In the genomic region with DNA sequence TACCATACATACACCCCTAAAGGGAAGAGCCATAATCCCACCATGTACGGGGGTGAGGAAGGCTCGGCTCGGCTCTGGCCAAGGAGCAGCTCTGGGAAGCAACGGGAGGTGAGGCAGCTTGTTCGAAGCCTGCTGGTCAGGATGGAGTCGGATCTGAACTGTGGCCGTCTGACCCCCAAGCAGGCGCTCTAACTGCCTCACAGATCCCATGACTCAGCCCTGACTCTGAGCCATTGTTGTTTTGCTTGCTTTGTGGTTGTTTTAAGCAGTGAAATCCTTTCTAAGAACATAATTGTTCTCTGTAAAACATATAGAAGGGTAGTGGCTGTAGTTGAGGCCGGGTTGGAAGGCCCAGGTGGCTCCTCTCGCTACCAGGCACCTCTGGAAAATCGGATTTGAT, we compare ENCODE assay signal across 17 cellular contexts. TPM values are rescaled to one million over a fixed set of nuclear protein-coding genes. Genes with fewer than 3 reads are reported as not detected.
DNase-seq lines count a peak whose midpoint lies in the region; ATAC-seq, FAIRE-seq and TF ChIP-seq lines count a peak whose summit lies in the region.
"Had no signal": no experiment of that assay in that cellular context is flagged by ENCODE, and none has a peak within 500 bp of the region (broad histone marks: within the 10 kb centered on the region; RNA-seq: fewer than 3 reads in every experiment).

No MANE protein-coding gene starts in this region.

- no peaks in the 10 kb centered on the region for H3K9me3 ChIP-seq in HepG2 (ENCODE audit: low read length)
- no peaks in the 10 kb centered on the region for H3K9me3 ChIP-seq in right lobe of liver
- H3K9me3 ChIP-seq in ovary = no peaks in the 10 kb centered on the region
- H3K9me3 ChIP-seq in spleen = no peaks in the 10 kb centered on the region
- H3K9me3 ChIP-seq: A549 had no signal

- H3K27ac ChIP-seq in HepG2 (ENCODE audit: extremely low read length, insufficient read depth, low read length) (no peak overlapping the region), right lobe of liver (no peak overlapping the region), ovary (no peak overlapping the region), spleen (no peak overlapping the region)

- in situ Hi-C loops in HepG2 (cut with HindIII; ENCODE audit: extremely low pct_ligation_motif_present, low pct_unique_long_range_greater_than_20kb) = no loop called here

- TF ChIP-seq EP300 in HepG2 (IDR thresholded peaks at IDR 0.05; ENCODE audit: low read depth in 2 of 2, low read length in 2 of 2) (no peak), HepG2 (CRISPR knock-in tag; IDR thresholded peaks at IDR 0.05; ENCODE audit: borderline replicate concordance) (no peak), ovary (IDR thresholded peaks at IDR 0.05) (no peak)

- CTCF ChIA-PET in HepG2 (lab: Yijun Ruan, JAX; ENCODE audit: low intra/inter-chr PET ratio, low total read pairs) = no interaction called here

- TF ChIP-seq RAD21 in HepG2 (CRISPR knock-in tag; IDR thresholded peaks at IDR 0.05) = no peak

- BruUV-seq in HepG2 (replicated peaks; lab: Mats Ljungman, UMichigan) = no TSS peak

- WGBS in HepG2 (ENCODE audit: low lambda C conversion rate) = 68% methylated on average over 11 of the region's 11 CpGs
- 71% methylated on average over 3 of the region's 11 CpGs for WGBS in right lobe of liver (ENCODE audit: insufficient coverage, low coverage, low lambda C conversion rate, missing lambda C conversion rate)
- WGBS in ovary, 3 donors = 76 to 88% (median 80%) methylated on average over 11 of the region's 11 CpGs
- WGBS in spleen, 5 donors = 83 to 92% (median 87%) methylated on average over 11 of the region's 11 CpGs

- no peak overlapping the region for H2AFZ ChIP-seq in HepG2 (ENCODE audit: low read length)

- peak; percentile 15; the same call in 1 of the 3 replicates for ATAC-seq in HepG2
- ATAC-seq in right lobe of liver = no peak
- ATAC-seq: A549 had no signal

- no peak overlapping the region for H3K9ac ChIP-seq in HepG2 (ENCODE audit: insufficient read depth, low read depth, low read length)

- TF ChIP-seq CTCF in HepG2 (CRISPR knock-in tag; IDR thresholded peaks at IDR 0.05) (no peak), right lobe of liver (IDR thresholded peaks at IDR 0.05) (no peak), ovary (IDR thresholded peaks at IDR 0.05) (no peak), spleen (IDR thresholded peaks at IDR 0.05 in 8 of 11, conservative IDR thresholded peaks at IDR 0.05 in 3 of 11) (no peak)

- no peaks in the 10 kb centered on the region for H3K79me2 ChIP-seq in HepG2 (ENCODE audit: insufficient read depth, low read length)

- H3K36me3 ChIP-seq in HepG2 (replicated peaks in 1 of 2; ENCODE audit: control insufficient read depth in 1 of 2, insufficient read depth in 2 of 2, low read length in 2 of 2) (0 out of 5 replicates have a peak, but pooled peaks cover 0 to 4% of the 10 kb centered on the region in 2 experiments), right lobe of liver (no peaks in the 10 kb centered on the region), ovary (no peaks in the 10 kb centered on the region), spleen (no peaks in the 10 kb centered on the region)

- no peak overlapping the region for H3K4me2 ChIP-seq in HepG2 (ENCODE audit: low read depth, low read length)
- H3K4me2 ChIP-seq: A549 had no signal

- intact Hi-C loops in HepG2 (cut with micrococcal nuclease; ENCODE audit: unreplicated experiment) = no loop called here
- intact Hi-C loops in right lobe of liver (cut with DNase I) = no loop called here
- intact Hi-C loops in ovary (cut with DNase I) = no loop called here
- intact Hi-C loops in spleen (cut with DNase I; ENCODE audit: low total_unique reads) = no loop called here

- no peak for DNase-seq in HepG2 (ENCODE audit: low spot score)
- no peak for DNase-seq in right lobe of liver
- peak; percentile 84 for DNase-seq in astrocyte of the hippocampus (ENCODE audit: low read depth, low spot score)
- peak; percentile 88 for DNase-seq in hepatic stellate cell (ENCODE audit: low spot score)
- no peak for DNase-seq in ovary
- no peak for DNase-seq in NK-92 (lab: John Stamatoyannopoulos, UW; ENCODE audit: unreplicated experiment)
- DNase-seq in spleen = no peak
- no peak for DNase-seq in OCI-M2 (lab: John Stamatoyannopoulos, UW; ENCODE audit: unreplicated experiment)
- DNase-seq: activated CD8-positive, alpha-beta memory T cell treated with anti-CD3 and anti-CD28 coated beads, Interleukin-2, amount 50 U/mL, for 48 hours; anterior cingulate cortex; DMS79 treated with DMSO at 0.1 percent for 48 hours; erythroblast; NCI-H1694; OCI-M1; stimulated activated CD4-positive, alpha-beta T cell treated with anti-CD3 and anti-CD28 coated beads, Interleukin-4, amount 100 ng/mL, for 1 hour; T-helper 9 cell had no signal

- H3K4me3 ChIP-seq in HepG2 (replicated peaks in 1 of 3; ENCODE audit: insufficient read depth in 1 of 3, low read depth in 2 of 3, low read length in 3 of 3) (no peak overlapping the region), right lobe of liver (no peak overlapping the region), ovary (no peak overlapping the region), spleen (no peak overlapping the region)
- H3K4me3 ChIP-seq: A549 had no signal

- H4K20me1 ChIP-seq in HepG2 (ENCODE audit: insufficient read depth, low read length) = no peaks in the 10 kb centered on the region

- FAIRE-seq in HepG2 (lab: Jason Lieb, UNC) = no peak
- FAIRE-seq: A549 had no signal

- H3K4me1 ChIP-seq in HepG2 (ENCODE audit: insufficient read depth, low read length) = peaks cover 24% of the 10 kb centered on the region
- H3K4me1 ChIP-seq in right lobe of liver = no peaks in the 10 kb centered on the region
- H3K4me1 ChIP-seq in ovary (ENCODE audit: insufficient read depth) = no peaks in the 10 kb centered on the region
- H3K4me1 ChIP-seq in spleen = peaks cover 0 to 7% (median 0%) of the 10 kb centered on the region in 6 donors

- TF ChIP-seq POLR2A in HepG2 (IDR thresholded peaks at IDR 0.05; ENCODE audit: insufficient read depth in 1 of 2, low read depth in 2 of 2, low read length in 2 of 2) = no peak
- TF ChIP-seq POLR2A in right lobe of liver (IDR thresholded peaks at IDR 0.05) = no peak
- TF ChIP-seq POLR2A in ovary (IDR thresholded peaks at IDR 0.05) = no peak
- no peak for TF ChIP-seq POLR2A in spleen (IDR thresholded peaks at IDR 0.05)

- POLR2A ChIA-PET in HepG2 (lab: Yijun Ruan, JAX) = no interaction called here

- H3K27me3 ChIP-seq in HepG2 (ENCODE audit: control insufficient read depth in 1 of 2, insufficient read depth in 2 of 2, low read length in 2 of 2) (no peaks in the 10 kb centered on the region), right lobe of liver (no peaks in the 10 kb centered on the region), ovary (no peaks in the 10 kb centered on the region), spleen (replicated peaks in 1 of 7) (no peaks in the 10 kb centered on the region)

RNA-seq across cellular contexts. Expression of gene C6orf132, which starts 10.9 kb away (rescaled TPM):
- total RNA-seq in HepG2 (2016; rRNA removed; fragmentation: Illumina TruSeq; extraction: Trizol) (1.5 and 3.0 TPM in 2 replicates), right lobe of liver (under 1 TPM; 0.07 to 0.74 (median 0.34) TPM), ovary (10 to 100 TPM in 1 of 7 donors, 1 to 10 TPM in 3, under 1 TPM in 3; 0.05 to 14.1 (median 1.1) TPM), spleen (under 1 TPM in 4 of 7 donors, not detected in 3; 0.05 to 0.27 (median 0.19) TPM)
- 3.8 and 6.3 TPM in 2 replicates for total RNA-seq in HepG2 (2016; cell fraction: cytosol; rRNA removed; fragmentation: Illumina TruSeq; extraction: Trizol; ENCODE audit: low read depth)
- total RNA-seq in HepG2 (2016; cell fraction: insoluble cytoplasmic fraction; rRNA removed; fragmentation: Illumina TruSeq; extraction: Trizol) = 1.5 and 2.5 TPM in 2 replicates
- total RNA-seq in HepG2 (2016; cell fraction: membrane; rRNA removed; fragmentation: Illumina TruSeq; extraction: Trizol) = 5.3 and 6.4 TPM in 2 replicates
- 0.78 and 1.4 TPM in 2 replicates for total RNA-seq in HepG2 (2016; cell fraction: nucleus; rRNA removed; fragmentation: Illumina TruSeq; extraction: Trizol)
- polyA plus RNA-seq in HepG2 (2011; rRNA removed) (0.78 and 0.85 TPM in 2 replicates), ovary (1 to 10 TPM in 1 of 2 donors, under 1 TPM in 1; 0.34 to 3.0 TPM), spleen (under 1 TPM; 0.11 to 0.17 (median 0.13) TPM)
- 0.46 and 0.76 TPM in 2 replicates for polyA plus RNA-seq in HepG2 (2011; cell fraction: cytosol; rRNA removed)
- polyA plus RNA-seq in HepG2 (2011; cell fraction: nucleus; rRNA removed) = 0.88 and 1.0 TPM in 2 replicates
- 0.83 and 1.1 TPM in 2 replicates for polyA plus RNA-seq in HepG2 (2012)
- polyA plus RNA-seq in HepG2 (2016; cell fraction: cytosol; fragmentation: Illumina TruSeq; extraction: Trizol; ENCODE audit: low read depth) = 7.0 and 9.3 TPM in 2 replicates
- polyA plus RNA-seq in HepG2 (2016; cell fraction: insoluble cytoplasmic fraction; fragmentation: Illumina TruSeq; extraction: Trizol; ENCODE audit: low read depth) = 1.6 and 3.8 TPM in 2 replicates
- 6.1 and 6.6 TPM in 2 replicates for polyA plus RNA-seq in HepG2 (2016; cell fraction: membrane; fragmentation: Illumina TruSeq; extraction: Trizol; ENCODE audit: low read depth)
- 1.1 and 1.6 TPM in 2 replicates for polyA plus RNA-seq in HepG2 (2016; cell fraction: nucleus; fragmentation: Illumina TruSeq; extraction: Trizol; ENCODE audit: insufficient read depth, low read depth)
- polyA minus RNA-seq in HepG2 (2011; rRNA and poly(A)+ RNA removed; ENCODE audit: low replicate concordance) = 0.30 and 0.56 TPM in 2 replicates
- 0.97 TPM in 1 of 2 replicates, not detected in the other for polyA minus RNA-seq in HepG2 (2011; cell fraction: cytosol; rRNA and poly(A)+ RNA removed)
- 0.50 and 0.64 TPM in 2 replicates for polyA minus RNA-seq in HepG2 (2011; cell fraction: nucleus; rRNA and poly(A)+ RNA removed)

RNA-seq across cellular contexts. Expression of gene GUCA1A, which starts 41.6 kb away (rescaled TPM):
- total RNA-seq in HepG2 (2016; rRNA removed; fragmentation: Illumina TruSeq; extraction: Trizol) = not detected in 2 replicates
- total RNA-seq in HepG2 (2016; cell fraction: cytosol; rRNA removed; fragmentation: Illumina TruSeq; extraction: Trizol; ENCODE audit: low read depth) = not detected in 2 replicates
- not detected in 2 replicates for total RNA-seq in HepG2 (2016; cell fraction: insoluble cytoplasmic fraction; rRNA removed; fragmentation: Illumina TruSeq; extraction: Trizol)
- total RNA-seq in HepG2 (2016; cell fraction: membrane; rRNA removed; fragmentation: Illumina TruSeq; extraction: Trizol) = not detected in 2 replicates
- not detected in 2 replicates for total RNA-seq in HepG2 (2016; cell fraction: nucleus; rRNA removed; fragmentation: Illumina TruSeq; extraction: Trizol)
- not detected in 2 replicates for polyA plus RNA-seq in HepG2 (2011; rRNA removed)
- not detected in 2 replicates for polyA plus RNA-seq in HepG2 (2011; cell fraction: cytosol; rRNA removed)
- not detected in 2 replicates for polyA plus RNA-seq in HepG2 (2011; cell fraction: nucleus; rRNA removed)
- not detected in 2 replicates for polyA plus RNA-seq in HepG2 (2012)
- polyA plus RNA-seq in HepG2 (2016; cell fraction: cytosol; fragmentation: Illumina TruSeq; extraction: Trizol; ENCODE audit: low read depth) = not detected in 2 replicates
- polyA plus RNA-seq in HepG2 (2016; cell fraction: insoluble cytoplasmic fraction; fragmentation: Illumina TruSeq; extraction: Trizol; ENCODE audit: low read depth) = not detected in 2 replicates
- polyA plus RNA-seq in HepG2 (2016; cell fraction: membrane; fragmentation: Illumina TruSeq; extraction: Trizol; ENCODE audit: low read depth) = not detected in 2 replicates
- polyA plus RNA-seq in HepG2 (2016; cell fraction: nucleus; fragmentation: Illumina TruSeq; extraction: Trizol; ENCODE audit: insufficient read depth, low read depth) = not detected in 2 replicates
- polyA minus RNA-seq in HepG2 (2011; rRNA and poly(A)+ RNA removed; ENCODE audit: low replicate concordance) = not detected in 2 replicates
- not detected in 2 replicates for polyA minus RNA-seq in HepG2 (2011; cell fraction: cytosol; rRNA and poly(A)+ RNA removed)
- polyA minus RNA-seq in HepG2 (2011; cell fraction: nucleus; rRNA and poly(A)+ RNA removed) = not detected in 2 replicates
- not detected for total RNA-seq in right lobe of liver
- total RNA-seq in ovary = not detected
- under 1 TPM in 1 of 2 donors, not detected in 1; 0.06 TPM for polyA plus RNA-seq in ovary
- not detected for total RNA-seq in spleen
- polyA plus RNA-seq in spleen = under 1 TPM in 1 of 3 donors, not detected in 2; 0.11 TPM
- polyA plus RNA-seq: A549 had no signal

Comparison
In these comparisons a context has a peak if more than half of its experiments do, and no peak if none do; other contexts are left out.
1. DNase-seq: peak in astrocyte of the hippocampus (single experiment) and hepatic stellate cell (single experiment); none in HepG2 (single experiment), right lobe of liver (0 of 3), ovary (0 of 5), NK-92 (single experiment), spleen (single experiment) and OCI-M2 (single experiment).